8 cellular contexts compared by ENCODE assay signal in the genomic region with DNA sequence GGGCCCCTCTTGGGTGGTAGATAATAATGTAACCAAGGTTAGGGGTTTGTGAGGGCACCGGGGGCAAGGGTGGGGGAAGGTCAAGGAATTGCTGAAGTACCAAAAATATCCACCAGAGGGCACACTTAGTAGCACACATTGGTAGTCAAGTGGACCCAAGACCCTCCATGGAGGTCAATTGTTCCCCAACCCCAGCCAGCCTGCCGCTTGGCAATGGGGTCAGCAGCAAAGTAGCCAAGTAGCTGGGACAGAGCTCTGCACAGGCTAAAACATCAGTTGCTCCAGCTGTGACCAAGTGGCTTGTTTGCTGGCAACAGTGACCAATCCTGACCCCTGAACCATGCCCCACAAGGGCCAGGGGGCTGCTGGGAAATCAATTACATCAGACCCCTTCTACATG.
DNase-seq lines count a peak whose midpoint lies in the region; ATAC-seq and TF ChIP-seq lines count a peak whose summit lies in the region.

No MANE protein-coding gene starts in this region.

- in situ Hi-C loops in ACHN (cut with HindIII; ENCODE audit: low pct_ligation_motif_present, low pct_unique_long_range_greater_than_20kb, low sequenced_read_pairs): no loop called here

- peak; percentile 82 for TF ChIP-seq CTCF in neural crest cell (conservative IDR thresholded peaks at IDR 0.05)

- H3K9me3 Mint-ChIP-seq in neural crest cell: no peaks in the 10 kb centered on the region

- no peaks in the 10 kb centered on the region for H3K4me1 Mint-ChIP-seq in neural crest cell

- no peak overlapping the region for H3K27ac Mint-ChIP-seq in neural crest cell (ENCODE audit: unreplicated experiment)

- H3K4me3 Mint-ChIP-seq in neural crest cell: no peak overlapping the region

- no peaks in the 10 kb centered on the region for H3K27me3 Mint-ChIP-seq in neural crest cell (ENCODE audit: low read depth)

- no peaks in the 10 kb centered on the region for H3K36me3 Mint-ChIP-seq in neural crest cell (ENCODE audit: low read depth)

- no peak for ATAC-seq in GM21526 (IDR thresholded peaks at IDR 0.05; ENCODE audit: low FRiP score, unreplicated experiment)

- peak; percentile 54 for DNase-seq in ACHN
- DNase-seq in GDM1 (lab: John Stamatoyannopoulos, UW): peak; percentile 9
- DNase-seq in NAMALWA (ENCODE audit: low spot score): peak; percentile 71
- DNase-seq in activated CD8-positive, alpha-beta memory T cell treated with anti-CD3 and anti-CD28 coated beads, Interleukin-2, amount 50 U/mL, for 4 hours: peak; percentile 33
- peak; percentile 20 for DNase-seq in fibroblast of gingiva (ENCODE audit: low read depth)
- peak; percentile 67 for DNase-seq in neural crest cell (ENCODE audit: low read depth, low spot score)
- DNase-seq in hippocampal formation (lab: John Stamatoyannopoulos, UW): no peak

Comparison
In these comparisons a context has a peak if more than half of its experiments do, and no peak if none do; other contexts are left out.
1. DNase-seq: peak in ACHN (single experiment), GDM1 (single experiment), NAMALWA (single experiment), activated CD8-positive, alpha-beta memory T cell treated with anti-CD3 and anti-CD28 coated beads, Interleukin-2, amount 50 U/mL, for 4 hours (single experiment), fibroblast of gingiva (single experiment) and neural crest cell (single experiment); none in hippocampal formation (0 of 2).